38 cellular contexts compared by ENCODE assay signal in the genomic region with DNA sequence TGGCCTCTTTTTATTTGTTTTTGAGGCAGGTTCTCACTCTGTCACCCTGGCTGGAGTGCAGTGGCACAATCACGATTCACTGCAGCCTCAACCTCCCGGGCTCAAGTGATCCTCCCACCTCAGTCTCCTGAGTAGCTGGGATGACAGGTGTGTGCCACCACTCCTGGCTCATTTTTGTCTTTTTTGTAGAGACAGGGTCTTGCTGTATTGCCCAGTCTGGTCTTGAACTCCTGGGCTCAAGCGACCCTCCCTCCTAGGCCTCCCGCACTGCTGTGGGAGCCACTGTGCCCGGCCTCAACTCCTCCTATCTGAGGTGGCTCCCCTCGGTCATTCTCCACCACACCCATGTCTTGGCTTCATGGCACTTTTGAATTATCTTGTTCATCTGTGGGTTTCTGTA. TPM values are rescaled to one million over a fixed set of nuclear protein-coding genes. Genes with fewer than 3 reads are reported as not detected.
"Had no signal": no experiment of that assay in that cellular context is flagged by ENCODE, and none has a peak within 500 bp of the region (broad histone marks: within the 10 kb centered on the region; RNA-seq: fewer than 3 reads in every experiment).

No MANE protein-coding gene starts in this region.

- H3K4me2 ChIP-seq: hepatocyte had no signal

- H3K79me2 ChIP-seq: hepatocyte had no signal

- H3K4me1 ChIP-seq: adrenal gland, ascending aorta, breast epithelium, colonic mucosa had no signal

- H2AFZ ChIP-seq: hepatocyte had no signal

- H3K27me3 ChIP-seq: ascending aorta, cardiac muscle cell, colonic mucosa had no signal

- H3K4me3 ChIP-seq: adrenal gland, ascending aorta, breast epithelium, cardiac muscle cell, colonic mucosa, esophagus squamous epithelium, heart right ventricle, hepatocyte had no signal

- H3K27ac ChIP-seq: adrenal gland, ascending aorta, breast epithelium, cardiac muscle cell, colonic mucosa, epithelial cell of prostate, esophagus squamous epithelium, heart right ventricle, hepatocyte, WERI-Rb-1 had no signal

- ATAC-seq: activated CD4-positive, alpha-beta T cell treated with anti-CD3 and anti-CD28 coated beads for 36 hours; activated CD8-positive, alpha-beta memory T cell treated with anti-CD3 and anti-CD28 coated beads, Interleukin-2, amount 10 ng/mL, durations not matched to agents 7 days and 5 days; activated CD8-positive, alpha-beta T cell treated with anti-CD3 and anti-CD28 coated beads, Interleukin-2, amount 10 ng/mL, durations not matched to agents 7 days and 5 days; activated naive CD8-positive, alpha-beta T cell treated with anti-CD3 and anti-CD28 coated beads, Interleukin-2, amount 50 U/mL, for 24 hours had no signal

- FAIRE-seq: endometrium, endothelial cell of umbilical vein had no signal

- H3K9me3 ChIP-seq: adrenal gland, ascending aorta, breast epithelium, colonic mucosa, esophagus squamous epithelium, heart right ventricle had no signal

- H3K36me3 ChIP-seq: adrenal gland, ascending aorta, breast epithelium, colonic mucosa, esophagus squamous epithelium, WERI-Rb-1 had no signal

- DNase-seq: activated CD4-positive, alpha-beta memory T cell treated with anti-CD3 and anti-CD28 coated beads for 36 hours; activated CD4-positive, alpha-beta T cell treated with anti-CD3 and anti-CD28 coated beads for 36 hours; activated CD4-positive, alpha-beta T cell treated with anti-CD3 and anti-CD28 coated beads, Interleukin-2, amount 10 ng/mL, durations not matched to agents 24 days and 14 days; activated CD4-positive, CD25-positive, alpha-beta regulatory T cell; activated CD4-positive, CD25-positive, alpha-beta regulatory T cell treated with anti-CD3 and anti-CD28 coated beads, Interleukin-2, amount 50 U/mL, for 72 hours; activated CD8-positive, alpha-beta memory T cell treated with anti-CD3 and anti-CD28 coated beads, Interleukin-2, amount 10 ng/mL, durations not matched to agents 7 days and 5 days; activated CD8-positive, alpha-beta memory T cell treated with anti-CD3 and anti-CD28 coated beads, Interleukin-2, amount 50 U/mL, for 4 hours; activated CD8-positive, alpha-beta T cell treated with anti-CD3 and anti-CD28 coated beads, Interleukin-2, amount 10 ng/mL, durations not matched to agents 7 days and 5 days; activated effector memory CD4-positive, alpha-beta T cell treated with anti-CD3 and anti-CD28 coated beads, Interleukin-2, amount 50 U/mL, for 16 hours; activated naive CD4-positive, alpha-beta T cell treated with anti-CD3 and anti-CD28 coated beads for 36 hours; activated naive CD8-positive, alpha-beta T cell treated with anti-CD3 and anti-CD28 coated beads for 36 hours; activated naive CD8-positive, alpha-beta T cell treated with anti-CD3 and anti-CD28 coated beads, Interleukin-2, amount 50 U/mL, for 24 hours; activated T-cell treated with anti-CD3 and anti-CD28 coated beads, Interleukin-2, amount 50 U/mL, for 1 hour; activated T-cell treated with anti-CD3 and anti-CD28 coated beads, Interleukin-2, amount 50 U/mL, for 48 hours; adrenal gland; central memory CD4-positive, alpha-beta T cell; cerebellar nuclear complex; colonic mucosa; effector CD8-positive, alpha-beta T cell; esophagus squamous epithelium; foreskin melanocyte; heart right ventricle; T-helper 2 cell; WERI-Rb-1 had no signal

RNA-seq across cellular contexts. Expression of gene CKM, which starts 8.0 kb away (rescaled TPM):
- total RNA-seq: activated CD4-positive, alpha-beta memory T cell treated with anti-CD3 and anti-CD28 coated beads for 36 hours; activated CD4-positive, alpha-beta T cell treated with anti-CD3 and anti-CD28 coated beads for 36 hours; activated CD4-positive, alpha-beta T cell treated with anti-CD3 and anti-CD28 coated beads, Interleukin-2, amount 10 ng/mL, durations not matched to agents 24 days and 14 days; activated CD8-positive, alpha-beta memory T cell treated with anti-CD3 and anti-CD28 coated beads for 36 hours; activated CD8-positive, alpha-beta memory T cell treated with anti-CD3 and anti-CD28 coated beads, Interleukin-2, amount 10 ng/mL, durations not matched to agents 7 days and 5 days; activated CD8-positive, alpha-beta T cell treated with anti-CD3 and anti-CD28 coated beads, Interleukin-2, amount 10 ng/mL, durations not matched to agents 7 days and 5 days; activated naive CD4-positive, alpha-beta T cell treated with anti-CD3 and anti-CD28 coated beads for 36 hours; activated naive CD8-positive, alpha-beta T cell treated with anti-CD3 and anti-CD28 coated beads for 36 hours; activated T-helper 1 cell treated with anti-CD3 and anti-CD28 coated beads, Interleukin-12 subunit alpha, Interleukin-12 subunit beta, Interleukin-2, Interleukin-4 antibody, amounts not matched to agents 30 ng/mL and 10 ng/mL and 1 ng/mL, durations not matched to agents 14 hours and 24 hours and 36 hours; activated T-helper 2 cell treated with anti-CD3 and anti-CD28 coated beads, Interferon-gamma antibody, Interleukin-2, Interleukin-4, amounts not matched to agents 10 μg/mL and 5 μg/mL and 100 μg/mL, durations not matched to agents 14 hours and 24 hours and 36 hours; ascending aorta; breast epithelium; dermis microvascular lymphatic vessel endothelial cell; endothelial cell of umbilical vein; esophagus squamous epithelium; fibroblast of lung; T-helper 1 cell treated with Interleukin-12 subunit alpha and Interleukin-12 subunit beta and Interleukin-4 antibody, amounts not matched to agents 30 ng/mL and 1 ng/mL, for 36 hours had no signal
- polyA plus RNA-seq: endothelial cell of umbilical vein, fibroblast of lung had no signal

RNA-seq across cellular contexts. Expression of gene KLC3, which starts 25.8 kb away (rescaled TPM):
- total RNA-seq: activated CD4-positive, alpha-beta memory T cell treated with anti-CD3 and anti-CD28 coated beads for 36 hours; activated CD4-positive, alpha-beta T cell treated with anti-CD3 and anti-CD28 coated beads, Interleukin-2, amount 10 ng/mL, durations not matched to agents 24 days and 14 days; activated CD8-positive, alpha-beta memory T cell treated with anti-CD3 and anti-CD28 coated beads for 36 hours; activated CD8-positive, alpha-beta memory T cell treated with anti-CD3 and anti-CD28 coated beads, Interleukin-2, amount 10 ng/mL, durations not matched to agents 7 days and 5 days; activated CD8-positive, alpha-beta T cell treated with anti-CD3 and anti-CD28 coated beads, Interleukin-2, amount 10 ng/mL, durations not matched to agents 7 days and 5 days; activated naive CD4-positive, alpha-beta T cell treated with anti-CD3 and anti-CD28 coated beads for 36 hours; activated naive CD8-positive, alpha-beta T cell treated with anti-CD3 and anti-CD28 coated beads for 36 hours; activated T-helper 1 cell treated with anti-CD3 and anti-CD28 coated beads, Interleukin-12 subunit alpha, Interleukin-12 subunit beta, Interleukin-2, Interleukin-4 antibody, amounts not matched to agents 30 ng/mL and 10 ng/mL and 1 ng/mL, durations not matched to agents 14 hours and 24 hours and 36 hours; activated T-helper 2 cell treated with anti-CD3 and anti-CD28 coated beads, Interferon-gamma antibody, Interleukin-2, Interleukin-4, amounts not matched to agents 10 μg/mL and 5 μg/mL and 100 μg/mL, durations not matched to agents 14 hours and 24 hours and 36 hours; ascending aorta; colonic mucosa; endothelial cell of umbilical vein; fibroblast of villous mesenchyme; T-helper 1 cell treated with Interleukin-12 subunit alpha and Interleukin-12 subunit beta and Interleukin-4 antibody, amounts not matched to agents 30 ng/mL and 1 ng/mL, for 36 hours had no signal
- polyA plus RNA-seq: endothelial cell of umbilical vein had no signal
